ENCODE assay signal across 10 cellular contexts in genomic region chr4:52957220-52957686, GRCh38.
DNase-seq lines count a peak whose midpoint lies in the region; ATAC-seq, FAIRE-seq and TF ChIP-seq lines count a peak whose summit lies in the region.
"Had no signal": no experiment of that assay in that cellular context is flagged by ENCODE, and none has a peak within 500 bp of the region (broad histone marks: within the 10 kb centered on the region; RNA-seq: fewer than 3 reads in every experiment).

No MANE protein-coding gene starts in this region.

- H3K9me3 Mint-ChIP-seq in CD4-positive, alpha-beta T cell: no peaks in the 10 kb centered on the region

- peaks cover 5% of the 10 kb centered on the region for H3K36me3 Mint-ChIP-seq in CD4-positive, alpha-beta T cell (ENCODE audit: low read depth)

- H3K4me3 ChIP-seq in DND-41 (ENCODE audit: low read depth in 1 of 2, low read length in 2 of 2) (no peak overlapping the region), endocrine pancreas (ENCODE audit: control insufficient read depth, insufficient read depth, low read length) (peak overlapping the region; percentile 24), pancreas (no peak overlapping the region)

- DNase-seq in DND-41 (no peak), NCI-H2171 treated with DMSO at 0.1 percent for 48 hours (lab: John Stamatoyannopoulos, UW) (peak; percentile 97), pancreas (no peak), H4 (ENCODE audit: low spot score) (no peak)
- DNase-seq in CD4-positive, alpha-beta T cell: no peak
- DNase-seq: amniotic stem cell, Caco-2 had no signal

- H3K36me3 ChIP-seq in DND-41 (ENCODE audit: insufficient read depth, low read length) (no peaks in the 10 kb centered on the region), endocrine pancreas (ENCODE audit: control insufficient read depth, insufficient read depth, low read length) (no peaks in the 10 kb centered on the region), pancreas (no peaks in the 10 kb centered on the region)

- no peak overlapping the region for H3K27ac Mint-ChIP-seq in CD4-positive, alpha-beta T cell

- H3K27me3 ChIP-seq in DND-41 (ENCODE audit: insufficient read depth, low read length, poor library complexity): no peaks in the 10 kb centered on the region
- no peaks in the 10 kb centered on the region for H3K27me3 ChIP-seq in endocrine pancreas (ENCODE audit: control insufficient read depth, insufficient read depth, low read length)
- no peaks in the 10 kb centered on the region for H3K27me3 ChIP-seq in pancreas
- H3K27me3 ChIP-seq in CD4-positive, alpha-beta T cell (ENCODE audit: control insufficient read depth, insufficient read depth, low read length): no peaks in the 10 kb centered on the region

- CTCF ChIA-PET in CD4-positive, alpha-beta T cell (lab: Charles Lee): no interaction called here

- no peak overlapping the region for H2AFZ ChIP-seq in DND-41 (ENCODE audit: low read depth, low read length)

- ATAC-seq in DND-41 (ENCODE audit: insufficient read depth, low read depth): peak; percentile 50; the same call in 2 of the 3 replicates
- peak in 3 of 4 donors; percentile 56 to 66 (median 64) for ATAC-seq in pancreas
- no peak for ATAC-seq in GM18870 (IDR thresholded peaks at IDR 0.05; ENCODE audit: unreplicated experiment)
- ATAC-seq in CD4-positive, alpha-beta T cell (ENCODE audit: poor library complexity): no peak
- ATAC-seq in HG02623 (IDR thresholded peaks at IDR 0.05; ENCODE audit: unreplicated experiment): no peak

- H3K4me2 ChIP-seq in DND-41 (ENCODE audit: insufficient read depth, low read length): no peak overlapping the region

- no peak overlapping the region for H3K9ac ChIP-seq in DND-41 (ENCODE audit: low read depth, low read length)
- no peak overlapping the region for H3K9ac ChIP-seq in endocrine pancreas (ENCODE audit: control insufficient read depth, insufficient read depth, low read length)

- TF ChIP-seq CTCF in DND-41 (IDR thresholded peaks at IDR 0.05; ENCODE audit: borderline replicate concordance, extremely low read depth, low read length, poor library complexity, severe bottlenecking): no peak
- no peak for TF ChIP-seq CTCF in pancreas (IDR thresholded peaks at IDR 0.05)
- no peak for TF ChIP-seq CTCF in CD4-positive, alpha-beta T cell (IDR thresholded peaks at IDR 0.05)

- FAIRE-seq in pancreas (lab: Jason Lieb, UNC): no peak

- H3K27ac ChIP-seq in DND-41 (ENCODE audit: low read length) (no peak overlapping the region), pancreas (no peak overlapping the region)
- H3K27ac ChIP-seq in CD4-positive, alpha-beta T cell (ENCODE audit: low read depth, low read length): no peak overlapping the region

- intact Hi-C loops in pancreas (cut with DNase I): no loop called here
- intact Hi-C loops in CD4-positive, alpha-beta T cell (cut with DNase I, micrococcal nuclease): no loop called here

- H3K9me3 ChIP-seq in DND-41 (ENCODE audit: insufficient read depth, low read length, severe bottlenecking) (no peaks in the 10 kb centered on the region), endocrine pancreas (ENCODE audit: control insufficient read depth, low read length) (no peaks in the 10 kb centered on the region), pancreas (no peaks in the 10 kb centered on the region)
- no peaks in the 10 kb centered on the region for H3K9me3 ChIP-seq in CD4-positive, alpha-beta T cell (ENCODE audit: control insufficient read depth, low read length)
- H3K9me3 ChIP-seq: Caco-2 had no signal

- POLR2A ChIA-PET in CD4-positive, alpha-beta T cell (lab: Charles Lee): no interaction called here

- no peak overlapping the region for H3K4me3 Mint-ChIP-seq in CD4-positive, alpha-beta T cell

- H3K4me1 ChIP-seq in DND-41 (ENCODE audit: insufficient read depth, low read length) (no peaks in the 10 kb centered on the region), endocrine pancreas (ENCODE audit: control insufficient read depth, insufficient read depth, low read length) (no peaks in the 10 kb centered on the region), pancreas (peaks cover 0 to 19% (median 6%) of the 10 kb centered on the region in 3 donors)

- no peaks in the 10 kb centered on the region for H3K27me3 Mint-ChIP-seq in CD4-positive, alpha-beta T cell

- H3K79me2 ChIP-seq in DND-41 (ENCODE audit: insufficient read depth, low read length): no peaks in the 10 kb centered on the region

- H4K20me1 ChIP-seq in DND-41 (ENCODE audit: insufficient read depth, low read length): no peaks in the 10 kb centered on the region

- WGBS in pancreas, 2 donors: 18 to 29% methylated on average over 9 of the region's 9 CpGs

- H3K4me1 Mint-ChIP-seq in CD4-positive, alpha-beta T cell (ENCODE audit: low read depth): no peaks in the 10 kb centered on the region

Comparison
In these comparisons a context has a peak if more than half of its experiments do, and no peak if none do; other contexts are left out.
1. ATAC-seq: peak in DND-41 (single experiment) and pancreas (3 of 4); none in GM18870 (single experiment), CD4-positive, alpha-beta T cell (single experiment) and HG02623 (single experiment).